In genomic region chr17:38465420-38466345, GRCh38 we compare ENCODE assay signal across 8 cellular contexts. TPM values are rescaled to one million over a fixed set of nuclear protein-coding genes. Genes with fewer than 3 reads are reported as not detected.
DNase-seq lines count a peak whose midpoint lies in the region; ATAC-seq, FAIRE-seq and TF ChIP-seq lines count a peak whose summit lies in the region.

No MANE protein-coding gene starts in this region.

- TF ChIP-seq RAD21 in A549 (conservative IDR thresholded peaks at IDR 0.05 in 1 of 2, IDR thresholded peaks at IDR 0.05 in 1 of 2), result no peak

- CTCF ChIA-PET in A549 (lab: Yijun Ruan, JAX) (interaction anchor here (0.9 to 2.4 kb wide), 13 partner anchors 9 to 202 kb away, joined by 3 to 13 read pairs (median 4); no protein-coding TSS in a partner anchor), PC-9 (lab: Charles Lee) (interaction anchor here (0.6 to 1.4 kb wide), 2 partner anchors 14 to 31 kb away, joined by 4 to 6 read pairs; no protein-coding TSS in a partner anchor)

- H3K9me3 ChIP-seq in A549, result no peaks in the 10 kb centered on the region
- H3K9me3 ChIP-seq in PC-9 (ENCODE audit: insufficient read depth, low read depth), result no peaks in the 10 kb centered on the region

- FAIRE-seq in A549 (lab: Jason Lieb, UNC), result no peak

- H3K4me2 ChIP-seq in A549 (peak overlapping the region; percentile 80), PC-9 (no peak overlapping the region)

- TF ChIP-seq CTCF in A549 (IDR thresholded peaks at IDR 0.05), result no peak
- TF ChIP-seq CTCF in PC-9 (conservative IDR thresholded peaks at IDR 0.05), result no peak

- peaks cover 7% of the 10 kb centered on the region; the same call in 1 of the 2 replicates for H3F3A ChIP-seq in PC-9 (ENCODE audit: insufficient read depth, low read depth)

- peak overlapping the region; percentile 43 for H3K4me3 ChIP-seq in A549
- H3K4me3 ChIP-seq in PC-9, result no peak overlapping the region

- BruUV-seq in PC-9 (replicated peaks; lab: Mats Ljungman, UMichigan), result TSS peak; percentile 43

- no peaks in the 10 kb centered on the region for H4K20me1 ChIP-seq in PC-9 (ENCODE audit: insufficient read depth)

- peak overlapping the region; percentile 77 to 88 for H3K27ac ChIP-seq in A549
- no peak overlapping the region for H3K27ac ChIP-seq in PC-9
- H3K27ac ChIP-seq in epithelial cell of prostate, result peak overlapping the region; percentile 84

- TF ChIP-seq POLR2A in A549 (IDR thresholded peaks at IDR 0.05; ENCODE audit: low read length), result no peak

- H3K4me1 ChIP-seq in A549 (peaks cover 40% of the 10 kb centered on the region), PC-9 (replicated peaks; ENCODE audit: insufficient read depth) (no peaks in the 10 kb centered on the region; the same call in 1 of the 2 replicates)

- DNase-seq in A549 (ENCODE audit: low read depth in 1 of 2, low spot score in 1 of 2) (peak in 1 of 2 experiments; percentile 58), PC-9 (peak in 1 of 2 experiments; percentile 69), epithelial cell of prostate (ENCODE audit: low read depth, low spot score) (no peak), myocyte (ENCODE audit: low read depth) (peak; percentile 95), RPMI8226 (no peak), activated T-cell treated with anti-CD3 and anti-CD28 coated beads for 4 hours (no peak), NCI-H1694 treated with DMSO at 0.1 percent for 48 hours (lab: John Stamatoyannopoulos, UW) (no peak)
- no peak for DNase-seq in activated CD4-positive, alpha-beta T cell treated with anti-CD3 and anti-CD28 coated beads for 4 hours

- no peak overlapping the region for H2AFZ ChIP-seq in PC-9

- no peaks in the 10 kb centered on the region for H3K79me2 ChIP-seq in PC-9 (ENCODE audit: low read depth)

- no peaks in the 10 kb centered on the region; the same call in 1 of the 2 replicates for H3K36me3 ChIP-seq in PC-9 (ENCODE audit: low read depth)

- POLR2A ChIA-PET in A549 (lab: Yijun Ruan, JAX), result no interaction called here
- POLR2A ChIA-PET in PC-9 (lab: Charles Lee; ENCODE audit: unreplicated experiment), result interaction anchor here (0.9 to 2.1 kb wide), 2 partner anchors 14 to 22 kb away, joined by 5 to 53 read pairs; no protein-coding TSS in a partner anchor

- intact Hi-C loops in PC-9 (cut with micrococcal nuclease; ENCODE audit: unreplicated experiment), result no loop called here

- no peak for TF ChIP-seq EP300 in A549 (IDR thresholded peaks at IDR 0.05)

- 76% methylated on average over 20 of the region's 23 CpGs for WGBS in A549 (ENCODE audit: missing lambda C conversion rate)

- peak; percentile 48 to 64; a peak in 5 of 6 replicates for ATAC-seq in A549

- no peaks in the 10 kb centered on the region for H3K27me3 ChIP-seq in PC-9 (ENCODE audit: insufficient read depth, low read depth)

- H3K9me2 ChIP-seq in PC-9 (ENCODE audit: insufficient read depth), result no peaks in the 10 kb centered on the region

TF ChIP-seq in A549, 52 proteins besides CTCF, POLR2A, EP300 and RAD21:
- TF ChIP-seq RCOR1 (IDR thresholded peaks at IDR 0.05; ENCODE audit: low read depth, low read length) (no peak), MAX (IDR thresholded peaks at IDR 0.05) (0 out of 2 replicates have a peak, but pooled peaks have one; percentile 1), ZSCAN20 (CRISPR knock-in tag; IDR thresholded peaks at IDR 0.05) (no peak), JUN (IDR thresholded peaks at IDR 0.05) (0 out of 5 replicates have a peak, but pooled peaks of 1 of the 2 experiments have one; percentile 4), FOSL2 (IDR thresholded peaks at IDR 0.05) (no peak), FOSL2 (CRISPR knock-in tag; IDR thresholded peaks at IDR 0.05) (0 out of 2 replicates have a peak, but pooled peaks have one; percentile 5)

RNA-seq across cellular contexts. Expression of gene ARHGAP23, which starts 37.4 kb away (rescaled TPM):
- polyA plus RNA-seq in A549 (2011; rRNA removed) (4.8 and 5.5 TPM in 2 replicates), A549 (2017; fragmentation: RNase III; extraction: RNeasy Plus Mini Kit Qiagen cat#74134 plus additional on column Dnase treatment) (32.5 to 46.0 TPM (median 32.6 TPM) in 3 replicates)
- 7.7 and 9.3 TPM in 2 replicates for polyA plus RNA-seq in A549 (2012; cell fraction: cytosol; rRNA removed)
- 13.6 and 17.6 TPM in 2 replicates for polyA plus RNA-seq in A549 (2012; cell fraction: nucleus; rRNA removed)
- 7.1 and 11.2 TPM in 2 replicates for polyA minus RNA-seq in A549 (2011; rRNA and poly(A)+ RNA removed)
- total RNA-seq in PC-9 (2021) (129 and 137 TPM in 2 replicates), myocyte (68.6 and 73.9 TPM in 2 replicates)
- polyA plus RNA-seq in myocyte (2012), result 98.4 TPM
